Comparison of ENCODE assay signal across 9 cellular contexts in the genomic region with DNA sequence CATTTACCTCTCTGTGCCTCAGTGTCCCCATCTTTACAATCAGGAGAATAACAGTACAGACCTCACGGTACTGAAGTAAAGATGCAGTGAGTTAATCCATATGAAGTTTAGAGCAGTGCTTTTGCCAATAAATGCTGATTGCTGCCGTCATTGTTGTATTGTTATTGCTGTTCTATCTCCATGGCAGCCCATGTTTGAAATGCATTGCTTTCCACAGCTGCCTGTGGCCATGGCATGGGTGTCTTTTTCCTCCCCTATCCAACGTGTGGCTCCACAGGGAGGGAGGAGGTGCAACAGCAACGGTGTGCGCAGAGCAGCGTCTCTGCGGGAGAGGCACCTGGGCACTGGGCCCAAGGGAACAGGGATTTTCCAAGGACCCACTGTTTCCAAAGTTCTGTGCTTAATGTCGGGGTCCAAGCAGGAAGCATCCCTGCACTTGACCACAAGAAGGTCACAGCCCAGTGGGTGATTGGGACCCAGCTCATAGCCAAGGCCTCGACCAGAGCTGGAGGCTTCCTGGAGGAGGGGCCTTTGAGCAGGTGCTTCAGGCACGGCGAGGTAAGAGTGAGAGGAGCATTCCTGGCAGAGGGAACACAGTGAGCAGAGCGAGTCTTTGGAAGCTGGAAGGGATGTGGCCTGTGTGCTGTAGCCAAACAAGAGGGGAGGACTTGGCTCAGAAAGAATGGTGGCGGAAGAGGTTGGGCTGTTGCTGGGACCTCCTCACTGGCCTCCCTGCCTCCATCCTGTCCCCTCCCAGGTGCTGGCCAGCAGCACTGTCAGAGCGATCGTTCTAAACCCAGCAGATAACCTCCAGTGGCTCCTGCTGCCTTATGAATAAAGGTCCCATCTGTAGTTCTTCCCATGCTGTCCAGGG. TPM values are rescaled to one million over a fixed set of nuclear protein-coding genes. Genes with fewer than 3 reads are reported as not detected.
DNase-seq lines count a peak whose midpoint lies in the region; ATAC-seq and TF ChIP-seq lines count a peak whose summit lies in the region.
"Had no signal": no experiment of that assay in that cellular context is flagged by ENCODE, and none has a peak within 500 bp of the region (broad histone marks: within the 10 kb centered on the region; RNA-seq: fewer than 3 reads in every experiment).

No MANE protein-coding gene starts in this region.

- peak; percentile 81 for DNase-seq in LNCaP clone FGC (ENCODE audit: low read depth)
- DNase-seq in choroid plexus epithelial cell (ENCODE audit: low read depth), result peak; percentile 70
- DNase-seq in mucosa of gallbladder (ENCODE audit: low spot score), result peak; percentile 51
- no peak for DNase-seq in pons (ENCODE audit: low spot score)
- no peak for DNase-seq in activated CD4-positive, alpha-beta T cell treated with anti-CD3 and anti-CD28 coated beads, Interleukin-2, amount 50 U/mL, for 48 hours
- DNase-seq: activated naive CD4-positive, alpha-beta T cell treated with anti-CD3 and anti-CD28 coated beads, Interleukin-2, amount 50 U/mL, for 16 hours had no signal

- H3K27ac ChIP-seq in ACC112 (ENCODE audit: low read depth, low read length), result peak overlapping the region; percentile 85

- 0 out of 2 replicates have a peak overlapping the region, but pooled peaks have one; percentile 71 for H3K4me3 ChIP-seq in ACC112 (ENCODE audit: low read depth, low read length)
- peak overlapping the region; percentile 28; the same call in 1 of the 2 replicates for H3K4me3 ChIP-seq in LNCaP clone FGC (ENCODE audit: low read depth, low read length)
- no peak overlapping the region for H3K4me3 ChIP-seq in choroid plexus epithelial cell (ENCODE audit: low read depth, low read length)

- H3K36me3 ChIP-seq in ACC112 (ENCODE audit: insufficient read depth, low read length), result no peaks in the 10 kb centered on the region

- no peak for ATAC-seq in HG02678 (IDR thresholded peaks at IDR 0.05; ENCODE audit: unreplicated experiment)
- ATAC-seq in GM21423 (IDR thresholded peaks at IDR 0.05; ENCODE audit: unreplicated experiment), result no peak

- H2AFZ ChIP-seq in ACC112 (ENCODE audit: low read length, unreplicated experiment), result no peak overlapping the region

- H3K4me1 ChIP-seq in ACC112 (ENCODE audit: control insufficient read depth, insufficient read depth, low read length, unreplicated experiment), result peaks cover 39% of the 10 kb centered on the region

- peaks cover 80% of the 10 kb centered on the region for H3K79me2 ChIP-seq in ACC112 (ENCODE audit: control insufficient read depth, insufficient read depth, low read length, unreplicated experiment)

- TF ChIP-seq CTCF in LNCaP clone FGC (IDR thresholded peaks at IDR 0.05; ENCODE audit: control insufficient read depth, extremely low read depth, insufficient read depth), result no peak
- no peak for TF ChIP-seq CTCF in choroid plexus epithelial cell (conservative IDR thresholded peaks at IDR 0.05; ENCODE audit: low read depth, low read length)

- no peaks in the 10 kb centered on the region for H3K27me3 ChIP-seq in ACC112 (ENCODE audit: insufficient read depth, low read length)

RNA-seq across cellular contexts. Expression of a gene that starts 3.9 kb away (rescaled TPM):
- 60.3 TPM for total RNA-seq in mucosa of gallbladder

Comparison
In these comparisons a context has a peak if more than half of its experiments do, and no peak if none do; other contexts are left out.
1. DNase-seq: peak in LNCaP clone FGC (single experiment), choroid plexus epithelial cell (single experiment) and mucosa of gallbladder (single experiment); none in pons (single experiment) and activated CD4-positive, alpha-beta T cell treated with anti-CD3 and anti-CD28 coated beads, Interleukin-2, amount 50 U/mL, for 48 hours (0 of 2).